In the genomic region with DNA sequence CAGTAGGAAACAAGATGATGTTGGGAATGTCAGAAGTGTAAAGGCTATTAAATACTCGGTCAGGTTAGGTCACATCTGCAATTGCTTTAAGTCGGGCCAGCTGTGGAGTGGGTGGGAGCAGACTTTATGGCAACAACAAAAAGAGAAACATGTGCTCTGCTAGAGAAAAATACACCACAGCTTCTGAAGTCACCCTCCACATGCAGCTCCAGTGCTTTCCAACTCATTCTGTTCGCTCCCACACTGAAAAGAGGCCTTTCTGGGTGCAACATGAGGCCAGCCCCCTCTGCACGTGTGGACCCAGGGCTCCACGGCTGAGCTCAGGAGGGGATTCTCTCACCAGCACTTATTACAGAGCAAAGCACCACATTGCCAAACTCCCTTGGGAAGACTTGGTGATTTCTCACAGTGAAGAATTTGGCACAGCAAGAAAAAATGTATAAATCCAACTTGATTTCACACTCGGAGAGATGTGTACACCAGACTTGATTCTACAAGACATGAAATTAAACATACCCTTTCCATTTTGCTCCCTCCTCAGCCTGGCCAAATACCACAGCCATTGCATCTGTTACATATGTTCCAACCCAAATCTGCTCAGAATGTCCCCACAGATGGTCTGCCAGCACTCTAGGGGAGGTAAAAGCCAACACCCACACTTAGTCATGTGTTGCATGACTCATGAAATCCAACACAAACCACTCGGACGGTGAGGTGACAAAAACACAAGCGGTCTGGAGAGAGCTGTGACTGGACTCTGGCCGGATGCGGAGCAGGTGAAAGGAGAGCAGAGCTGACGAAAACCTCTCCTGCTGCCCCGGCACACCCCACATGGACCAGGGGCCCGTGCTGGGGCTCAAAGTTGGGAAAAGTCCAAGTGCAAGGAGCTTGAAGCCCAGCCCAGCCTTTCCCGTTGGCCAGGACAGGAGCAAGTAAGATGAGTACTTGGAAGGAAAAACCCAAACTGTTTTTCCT, we compare ENCODE assay signal across 9 cellular contexts.
DNase-seq lines count a peak whose midpoint lies in the region; ATAC-seq and TF ChIP-seq lines count a peak whose summit lies in the region.
"Had no signal": no experiment of that assay in that cellular context is flagged by ENCODE, and none has a peak within 500 bp of the region (broad histone marks: within the 10 kb centered on the region; RNA-seq: fewer than 3 reads in every experiment).

No MANE protein-coding gene starts in this region.

- peak; percentile 13 for DNase-seq in NOMO-1 treated with DMSO at 0.1 percent for 48 hours (lab: John Stamatoyannopoulos, UW; ENCODE audit: unreplicated experiment)
- no peak for DNase-seq in NOMO-1 treated with dmso at 0.1 percent for 144 hours (lab: John Stamatoyannopoulos, UW; ENCODE audit: unreplicated experiment)
- peak; percentile 67 for DNase-seq in cerebellar cortex (ENCODE audit: low spot score)
- DNase-seq in lower leg skin (ENCODE audit: low spot score in 2 of 2), result peak; percentile 76 to 90
- DNase-seq in vagina (ENCODE audit: extremely low spot score in 2 of 2), result peak in 1 of 2 donors; percentile 94
- no peak for DNase-seq in stimulated activated naive B cell treated with anti-CD40 and anti-IgM and Interleukin-4, amounts not matched to agents 10 μg/mL and 1 μg/mL and 100 μg/mL, for 72 hours
- no peak for DNase-seq in activated CD4-positive, alpha-beta memory T cell treated with anti-CD3 and anti-CD28 coated beads, Interleukin-2, amount 10 ng/mL, durations not matched to agents 7 days and 5 days
- no peak for DNase-seq in CD8-positive, alpha-beta memory T cell

- POLR2A ChIA-PET in activated CD4-positive, alpha-beta memory T cell treated with anti-CD3 and anti-CD28 coated beads, Interleukin-2, amount 10 ng/mL, durations not matched to agents 7 days and 5 days (lab: Charles Lee), result no interaction called here
- POLR2A ChIA-PET in CD8-positive, alpha-beta memory T cell (lab: Charles Lee), result no interaction called here

- H3K27me3 Mint-ChIP-seq in stimulated activated naive B cell treated with anti-CD40 and anti-IgM and Interleukin-4, amounts not matched to agents 10 μg/mL and 1 μg/mL and 100 μg/mL, for 72 hours, result peaks cover 5 to 11% of the 10 kb centered on the region in 2 donors
- peaks cover 24% of the 10 kb centered on the region for H3K27me3 Mint-ChIP-seq in activated CD4-positive, alpha-beta memory T cell treated with anti-CD3 and anti-CD28 coated beads, Interleukin-2, amount 10 ng/mL, durations not matched to agents 7 days and 5 days
- H3K27me3 Mint-ChIP-seq in CD8-positive, alpha-beta memory T cell, result peaks cover 8 to 10% of the 10 kb centered on the region in 2 donors

- no peak overlapping the region for H3K4me3 Mint-ChIP-seq in stimulated activated naive B cell treated with anti-CD40 and anti-IgM and Interleukin-4, amounts not matched to agents 10 μg/mL and 1 μg/mL and 100 μg/mL, for 72 hours
- H3K4me3 Mint-ChIP-seq in activated CD4-positive, alpha-beta memory T cell treated with anti-CD3 and anti-CD28 coated beads, Interleukin-2, amount 10 ng/mL, durations not matched to agents 7 days and 5 days, result no peak overlapping the region
- H3K4me3 Mint-ChIP-seq in CD8-positive, alpha-beta memory T cell, result peak overlapping the region in 1 of 7 donors; percentile 2
- H3K4me3 Mint-ChIP-seq: B cell had no signal

- no peaks in the 10 kb centered on the region for H3K27me3 ChIP-seq in vagina
- H3K27me3 ChIP-seq in CD8-positive, alpha-beta memory T cell (ENCODE audit: insufficient read depth, low read length, poor library complexity, severe bottlenecking), result no peaks in the 10 kb centered on the region

- no peaks in the 10 kb centered on the region for H3K36me3 Mint-ChIP-seq in stimulated activated naive B cell treated with anti-CD40 and anti-IgM and Interleukin-4, amounts not matched to agents 10 μg/mL and 1 μg/mL and 100 μg/mL, for 72 hours
- no peaks in the 10 kb centered on the region for H3K36me3 Mint-ChIP-seq in activated CD4-positive, alpha-beta memory T cell treated with anti-CD3 and anti-CD28 coated beads, Interleukin-2, amount 10 ng/mL, durations not matched to agents 7 days and 5 days (ENCODE audit: low read depth)
- no peaks in the 10 kb centered on the region for H3K36me3 Mint-ChIP-seq in CD8-positive, alpha-beta memory T cell

- CTCF ChIA-PET in activated CD4-positive, alpha-beta memory T cell treated with anti-CD3 and anti-CD28 coated beads, Interleukin-2, amount 10 ng/mL, durations not matched to agents 7 days and 5 days (lab: Charles Lee), result interaction anchor here (1.1 kb wide), 1 partner anchor 88 kb away, joined by 3 read pairs; no protein-coding TSS in a partner anchor
- CTCF ChIA-PET in CD8-positive, alpha-beta memory T cell (lab: Charles Lee), result no interaction called here

- H3K9me3 ChIP-seq in vagina, result no peaks in the 10 kb centered on the region
- no peaks in the 10 kb centered on the region for H3K9me3 ChIP-seq in CD8-positive, alpha-beta memory T cell (ENCODE audit: low read length)

- no peaks in the 10 kb centered on the region for H3K4me1 Mint-ChIP-seq in stimulated activated naive B cell treated with anti-CD40 and anti-IgM and Interleukin-4, amounts not matched to agents 10 μg/mL and 1 μg/mL and 100 μg/mL, for 72 hours
- no peaks in the 10 kb centered on the region for H3K4me1 Mint-ChIP-seq in activated CD4-positive, alpha-beta memory T cell treated with anti-CD3 and anti-CD28 coated beads, Interleukin-2, amount 10 ng/mL, durations not matched to agents 7 days and 5 days
- H3K4me1 Mint-ChIP-seq in CD8-positive, alpha-beta memory T cell, result no peaks in the 10 kb centered on the region
- H3K4me1 Mint-ChIP-seq: B cell had no signal

- intact Hi-C loops in lower leg skin (cut with DNase I; ENCODE audit: low total_unique reads), result no loop called here
- intact Hi-C loops in vagina (cut with DNase I), result no loop called here

- H3K36me3 ChIP-seq in vagina, result peaks cover 0 to 16% of the 10 kb centered on the region in 2 donors
- no peaks in the 10 kb centered on the region for H3K36me3 ChIP-seq in CD8-positive, alpha-beta memory T cell (ENCODE audit: insufficient read depth, low read length)

- no peak overlapping the region for H3K27ac Mint-ChIP-seq in stimulated activated naive B cell treated with anti-CD40 and anti-IgM and Interleukin-4, amounts not matched to agents 10 μg/mL and 1 μg/mL and 100 μg/mL, for 72 hours
- H3K27ac Mint-ChIP-seq in activated CD4-positive, alpha-beta memory T cell treated with anti-CD3 and anti-CD28 coated beads, Interleukin-2, amount 10 ng/mL, durations not matched to agents 7 days and 5 days, result no peak overlapping the region
- no peak overlapping the region for H3K27ac Mint-ChIP-seq in CD8-positive, alpha-beta memory T cell
- H3K27ac Mint-ChIP-seq: B cell had no signal

- no peak overlapping the region for H3K4me3 ChIP-seq in lower leg skin (ENCODE audit: low read depth, poor library complexity, severe bottlenecking)
- peak overlapping the region; percentile 8 to 20 for H3K4me3 ChIP-seq in vagina
- H3K4me3 ChIP-seq in CD8-positive, alpha-beta memory T cell (ENCODE audit: low read length), result no peak overlapping the region

- TF ChIP-seq CTCF in lower leg skin (IDR thresholded peaks at IDR 0.05) (no peak), vagina (IDR thresholded peaks at IDR 0.05) (no peak)

- peaks cover 60% of the 10 kb centered on the region for H3K4me1 ChIP-seq in vagina
- H3K4me1 ChIP-seq in CD8-positive, alpha-beta memory T cell (ENCODE audit: insufficient read depth, low read length), result no peaks in the 10 kb centered on the region

- H3K27ac ChIP-seq in vagina, result peak overlapping the region; percentile 89
- H3K27ac ChIP-seq in CD8-positive, alpha-beta memory T cell (ENCODE audit: low read depth, low read length), result no peak overlapping the region

- no peaks in the 10 kb centered on the region for H3K9me3 Mint-ChIP-seq in stimulated activated naive B cell treated with anti-CD40 and anti-IgM and Interleukin-4, amounts not matched to agents 10 μg/mL and 1 μg/mL and 100 μg/mL, for 72 hours
- no peaks in the 10 kb centered on the region for H3K9me3 Mint-ChIP-seq in activated CD4-positive, alpha-beta memory T cell treated with anti-CD3 and anti-CD28 coated beads, Interleukin-2, amount 10 ng/mL, durations not matched to agents 7 days and 5 days
- H3K9me3 Mint-ChIP-seq in CD8-positive, alpha-beta memory T cell, result peaks cover 0 to 2% (median 0%) of the 10 kb centered on the region in 5 donors

- no peak for ATAC-seq in stimulated activated naive B cell treated with anti-CD40 and anti-IgM and Interleukin-4, amounts not matched to agents 10 μg/mL and 1 μg/mL and 100 μg/mL, for 72 hours (replicated peaks)

- TF ChIP-seq POLR2A in lower leg skin (IDR thresholded peaks at IDR 0.05), result no peak
- TF ChIP-seq POLR2A in vagina (IDR thresholded peaks at IDR 0.05), result peak in 1 of 2 donors; percentile 15

- WGBS in lower leg skin, 2 donors, result 31 to 32% methylated on average over 15 of the region's 15 CpGs

Comparison
In these comparisons a context has a peak if more than half of its experiments do, and no peak if none do; other contexts are left out.
1. DNase-seq: peak in NOMO-1 treated with DMSO at 0.1 percent for 48 hours (single experiment), cerebellar cortex (single experiment) and lower leg skin (2 of 2); none in NOMO-1 treated with dmso at 0.1 percent for 144 hours (single experiment), stimulated activated naive B cell treated with anti-CD40 and anti-IgM and Interleukin-4, amounts not matched to agents 10 μg/mL and 1 μg/mL and 100 μg/mL, for 72 hours (single experiment), activated CD4-positive, alpha-beta memory T cell treated with anti-CD3 and anti-CD28 coated beads, Interleukin-2, amount 10 ng/mL, durations not matched to agents 7 days and 5 days (single experiment) and CD8-positive, alpha-beta memory T cell (0 of 5).
2. H3K4me3 ChIP-seq: peak in vagina (2 of 2); none in lower leg skin (single experiment) and CD8-positive, alpha-beta memory T cell (single experiment).